Comparison of ENCODE assay signal across 32 cellular contexts in genomic region chr15:51161491-51162260, GRCh38.
A peak's percentile ranks its signal among the peaks of the same experiment; 100 is the strongest.
DNase-seq lines count a peak whose midpoint lies in the region; ATAC-seq, FAIRE-seq and TF ChIP-seq lines count a peak whose summit lies in the region.
"Had no signal": no experiment of that assay in that cellular context is flagged by ENCODE, and none has a peak within 500 bp of the region (broad histone marks: within the 10 kb centered on the region; RNA-seq: fewer than 3 reads in every experiment).

No MANE protein-coding gene starts in this region.

- H3K4me1 Mint-ChIP-seq in HFFc6 (ENCODE audit: low read depth) (peaks cover 23% of the 10 kb centered on the region), astrocyte (ENCODE audit: low read depth, unreplicated experiment) (peaks cover 3% of the 10 kb centered on the region)

- no peaks in the 10 kb centered on the region for H3K79me2 ChIP-seq in astrocyte (ENCODE audit: insufficient read depth, low read length)
- no peaks in the 10 kb centered on the region for H3K79me2 ChIP-seq in osteoblast (ENCODE audit: insufficient read depth, low read length)

- FAIRE-seq in astrocyte (lab: Jason Lieb, UNC) = no peak
- FAIRE-seq: D721Med, GM12878, GM19239, HepG2, small intestine had no signal

- peaks cover 8% of the 10 kb centered on the region for H3K27me3 Mint-ChIP-seq in HFFc6 (ENCODE audit: insufficient read depth)
- peaks cover 23% of the 10 kb centered on the region for H3K27me3 Mint-ChIP-seq in astrocyte (ENCODE audit: low read depth, unreplicated experiment)

- H3K9me3 ChIP-seq in astrocyte (ENCODE audit: insufficient read depth, low read depth, low read length) (no peaks in the 10 kb centered on the region), osteoblast (ENCODE audit: low read depth, low read length) (no peaks in the 10 kb centered on the region)
- H3K9me3 ChIP-seq: ovary, suprapubic skin, uterus had no signal

- H3K27ac Mint-ChIP-seq in HFFc6 (no peak overlapping the region), astrocyte (ENCODE audit: unreplicated experiment) (no peak overlapping the region)
- H3K27ac Mint-ChIP-seq: activated B cell treated with CpG ODN at 0.5 μM for 24 hours; activated CD4-positive, alpha-beta T cell treated with anti-CD3 and anti-CD28 coated beads, Interleukin-2, amount 10 ng/mL, durations not matched to agents 7 days and 5 days; activated naive CD8-positive, alpha-beta T cell treated with anti-CD3 and anti-CD28 coated beads, Interleukin-2, amount 10 ng/mL, durations not matched to agents 7 days and 5 days; CD4-positive, alpha-beta T cell had no signal

- H3K36me3 ChIP-seq in astrocyte (ENCODE audit: insufficient read depth, low read length) (no peaks in the 10 kb centered on the region), osteoblast (ENCODE audit: insufficient read depth, low read length) (no peaks in the 10 kb centered on the region)
- H3K36me3 ChIP-seq: ovary, suprapubic skin, uterus had no signal

- no peak overlapping the region for H3K4me2 ChIP-seq in astrocyte (ENCODE audit: low read length)
- H3K4me2 ChIP-seq in osteoblast (ENCODE audit: insufficient read depth, low read length) = no peak overlapping the region

- ATAC-seq in HG02970 (IDR thresholded peaks at IDR 0.05; ENCODE audit: low FRiP score, unreplicated experiment) (no peak), GM19463 (IDR thresholded peaks at IDR 0.05; ENCODE audit: unreplicated experiment) (no peak)

- no peaks in the 10 kb centered on the region for H3K9me3 Mint-ChIP-seq in HFFc6
- H3K9me3 Mint-ChIP-seq in astrocyte (ENCODE audit: unreplicated experiment) = peaks cover 4% of the 10 kb centered on the region
- H3K9me3 Mint-ChIP-seq: activated B cell treated with CpG ODN at 0.5 μM for 24 hours; activated CD4-positive, alpha-beta T cell treated with anti-CD3 and anti-CD28 coated beads, Interleukin-2, amount 10 ng/mL, durations not matched to agents 7 days and 5 days; activated naive CD8-positive, alpha-beta T cell treated with anti-CD3 and anti-CD28 coated beads, Interleukin-2, amount 10 ng/mL, durations not matched to agents 7 days and 5 days; CD4-positive, alpha-beta T cell had no signal

- H2AFZ ChIP-seq in astrocyte (ENCODE audit: low read depth, low read length) = no peak overlapping the region
- H2AFZ ChIP-seq in osteoblast (ENCODE audit: low read length) = no peak overlapping the region

- H4K20me1 ChIP-seq in astrocyte (ENCODE audit: insufficient read depth, low read length) (no peaks in the 10 kb centered on the region), osteoblast (ENCODE audit: insufficient read depth, low read length) (no peaks in the 10 kb centered on the region)

- no peak for TF ChIP-seq CTCF in AG09309 (IDR thresholded peaks at IDR 0.05; ENCODE audit: control insufficient read depth, insufficient read depth, low read depth, low read length, missing control alignments)
- TF ChIP-seq CTCF in HFFc6 (IDR thresholded peaks at IDR 0.05) = no peak
- TF ChIP-seq CTCF in astrocyte (IDR thresholded peaks at IDR 0.05; ENCODE audit: insufficient read depth, low read depth, low read length) = no peak
- no peak for TF ChIP-seq CTCF in fibroblast of mammary gland (conservative IDR thresholded peaks at IDR 0.05; ENCODE audit: control insufficient read depth, insufficient read depth, low read depth, low read length)
- no peak for TF ChIP-seq CTCF in osteoblast (IDR thresholded peaks at IDR 0.05; ENCODE audit: extremely low read depth, low read depth, low read length)

- H3K9ac ChIP-seq in astrocyte (ENCODE audit: low read length) = no peak overlapping the region

- H3K4me3 Mint-ChIP-seq in HFFc6 (no peak overlapping the region), astrocyte (ENCODE audit: unreplicated experiment) (no peak overlapping the region)
- H3K4me3 Mint-ChIP-seq: activated B cell treated with CpG ODN at 0.5 μM for 24 hours; activated CD4-positive, alpha-beta T cell treated with anti-CD3 and anti-CD28 coated beads, Interleukin-2, amount 10 ng/mL, durations not matched to agents 7 days and 5 days; activated naive CD8-positive, alpha-beta T cell treated with anti-CD3 and anti-CD28 coated beads, Interleukin-2, amount 10 ng/mL, durations not matched to agents 7 days and 5 days; CD4-positive, alpha-beta T cell had no signal

- peaks cover 5% of the 10 kb centered on the region for H3K4me1 ChIP-seq in astrocyte (ENCODE audit: insufficient read depth, low read length)
- H3K4me1 ChIP-seq in osteoblast (ENCODE audit: insufficient read depth, low read length) = peaks cover 7% of the 10 kb centered on the region
- H3K4me1 ChIP-seq: uterus had no signal

- H3K27ac ChIP-seq in astrocyte (ENCODE audit: low read depth, low read length) (no peak overlapping the region), osteoblast (ENCODE audit: low read depth, low read length) (no peak overlapping the region)
- H3K27ac ChIP-seq: ovary, RWPE1, suprapubic skin, uterus had no signal

- DNase-seq in AG09309 (ENCODE audit: low read depth) (peak; percentile 5), HFFc6 (peak; percentile 39), astrocyte (ENCODE audit: low read depth) (peak; percentile 37), fibroblast of mammary gland (ENCODE audit: low read depth) (peak; percentile 28), DMS 273 treated with DMSO at 0.1 percent for 48 hours (lab: John Stamatoyannopoulos, UW) (no peak), osteoblast (ENCODE audit: insufficient read length, low spot score, missing footprints) (no peak)
- DNase-seq: 8988T; activated B cell treated with CpG ODN at 0.5 μM for 24 hours; activated CD4-positive, alpha-beta T cell treated with anti-CD3 and anti-CD28 coated beads, Interleukin-2, amount 10 ng/mL, durations not matched to agents 7 days and 5 days; activated effector memory CD4-positive, alpha-beta T cell treated with Interleukin-2 at 50 U/mL for 16 hours; activated naive CD8-positive, alpha-beta T cell treated with anti-CD3 and anti-CD28 coated beads, Interleukin-2, amount 10 ng/mL, durations not matched to agents 7 days and 5 days; AML-193; CD4-positive, alpha-beta T cell; cerebellar nuclear complex; mammary epithelial cell; NCI-H1436 treated with DMSO at 0.1 percent for 48 hours; NCI-H2107; NCI-H774; ovary; retina; small intestine; stimulated activated naive CD4-positive, alpha-beta T cell; T-helper 1 cell; uterus had no signal

- H3K4me3 ChIP-seq in AG09309 (ENCODE audit: control insufficient read depth, low read depth, low read length) (no peak overlapping the region), astrocyte (ENCODE audit: insufficient read depth, low read depth, low read length) (no peak overlapping the region), fibroblast of mammary gland (ENCODE audit: control insufficient read depth, low read depth, low read length) (no peak overlapping the region), osteoblast (ENCODE audit: insufficient read depth, low read length) (no peak overlapping the region)
- H3K4me3 ChIP-seq: GM12878, ovary, suprapubic skin, uterus had no signal

- no peaks in the 10 kb centered on the region for H3K36me3 Mint-ChIP-seq in HFFc6 (ENCODE audit: low read depth)
- no peaks in the 10 kb centered on the region for H3K36me3 Mint-ChIP-seq in astrocyte (ENCODE audit: low read depth, unreplicated experiment)
- H3K36me3 Mint-ChIP-seq: activated naive CD8-positive, alpha-beta T cell treated with anti-CD3 and anti-CD28 coated beads, Interleukin-2, amount 10 ng/mL, durations not matched to agents 7 days and 5 days had no signal

- H3K27me3 ChIP-seq in astrocyte (ENCODE audit: insufficient read depth, low read length) = peaks cover 14% of the 10 kb centered on the region
- no peaks in the 10 kb centered on the region for H3K27me3 ChIP-seq in osteoblast (ENCODE audit: insufficient read depth, low read length)
- H3K27me3 ChIP-seq: ovary, suprapubic skin, uterus had no signal

Comparison
In these comparisons a context has a peak if more than half of its experiments do, and no peak if none do; other contexts are left out.
1. DNase-seq: peak in AG09309 (single experiment), HFFc6 (single experiment), astrocyte (single experiment) and fibroblast of mammary gland (single experiment); none in DMS 273 treated with DMSO at 0.1 percent for 48 hours (single experiment) and osteoblast (single experiment).